Comparison of ENCODE assay signal across 15 cellular contexts in the genomic region with DNA sequence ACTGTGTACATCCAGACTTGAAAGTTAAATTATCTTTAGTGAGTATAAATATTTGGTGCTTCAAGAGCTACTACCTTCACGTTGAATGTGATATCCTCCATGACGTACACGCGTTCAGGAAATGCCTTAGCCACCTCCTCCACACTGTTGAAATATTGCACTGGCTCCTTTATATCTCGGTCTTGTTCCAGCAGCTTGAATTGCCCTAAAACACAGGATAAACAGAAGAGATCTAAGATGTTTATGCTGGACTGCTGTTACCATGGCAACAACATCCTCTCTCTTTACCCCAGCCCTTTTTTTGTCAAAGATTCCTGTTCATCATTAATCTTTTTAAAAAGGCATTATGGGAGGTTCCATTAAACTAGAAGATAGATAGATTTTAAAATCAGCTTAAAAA.
A peak's percentile ranks its signal among the peaks of the same experiment; 100 is the strongest.
DNase-seq lines count a peak whose midpoint lies in the region; ATAC-seq and TF ChIP-seq lines count a peak whose summit lies in the region.
"Had no signal": no experiment of that assay in that cellular context is flagged by ENCODE, and none has a peak within 500 bp of the region (broad histone marks: within the 10 kb centered on the region; RNA-seq: fewer than 3 reads in every experiment).

No MANE protein-coding gene starts in this region.

- ATAC-seq in T-cell (replicated peaks in 1 of 4): no peak

- H3K36me3 ChIP-seq in ACC112 (ENCODE audit: insufficient read depth, low read length) (no peaks in the 10 kb centered on the region), muscle layer of colon (ENCODE audit: insufficient read depth, low read length) (no peaks in the 10 kb centered on the region)

- no peak overlapping the region for H3K9ac ChIP-seq in muscle layer of colon (ENCODE audit: low read length)

- POLR2A ChIA-PET in T-cell (lab: Charles Lee): no interaction called here

- DNase-seq in NCI-H748 (lab: John Stamatoyannopoulos, UW; ENCODE audit: unreplicated experiment) (peak; percentile 56), fibroblast of mammary gland (ENCODE audit: low read depth) (peak; percentile 48), cerebellar cortex (ENCODE audit: low spot score) (no peak), NCI-H2081 (lab: John Stamatoyannopoulos, UW) (no peak), iPS-NIHi7 (ENCODE audit: extremely low spot score) (no peak), T-cell (no peak)
- DNase-seq: activated gamma-delta T cell treated with Interleukin-2 at 50 U/mL for 16 hours, caudate nucleus, HCEC 1CT, hypothalamus, NCI-H2029 treated with DMSO at 0.1 percent for 48 hours, occipital lobe had no signal

- H3K27ac ChIP-seq in ACC112 (ENCODE audit: low read depth, low read length): peak overlapping the region; percentile 77
- peak overlapping the region; percentile 3 for H3K27ac ChIP-seq in muscle layer of colon (ENCODE audit: low read depth, low read length)
- H3K27ac ChIP-seq: HL-60 had no signal

- no peaks in the 10 kb centered on the region for H3K36me3 Mint-ChIP-seq in T-cell

- H3K4me3 Mint-ChIP-seq in T-cell: no peak overlapping the region

- no peaks in the 10 kb centered on the region for H3K4me1 Mint-ChIP-seq in T-cell

- no peaks in the 10 kb centered on the region for H3K79me2 ChIP-seq in ACC112 (ENCODE audit: control insufficient read depth, insufficient read depth, low read length, unreplicated experiment)

- CTCF ChIA-PET in T-cell (lab: Charles Lee): interaction anchor here in 1 of 2 donors (0.6 kb wide), 1 partner anchor 204 kb away, joined by 16 read pairs; no protein-coding TSS in a partner anchor

- peaks cover 3 to 12% of the 10 kb centered on the region in 2 donors for H3K27me3 Mint-ChIP-seq in T-cell

- H3K4me3 ChIP-seq in ACC112 (ENCODE audit: low read depth, low read length) (no peak overlapping the region), fibroblast of mammary gland (ENCODE audit: control insufficient read depth, low read depth, low read length) (no peak overlapping the region), muscle layer of colon (ENCODE audit: low read depth in 1 of 2, low read length in 2 of 2) (no peak overlapping the region)

- H3K9me3 ChIP-seq in muscle layer of colon (ENCODE audit: low read length): no peaks in the 10 kb centered on the region

- H3K4me1 ChIP-seq in ACC112 (ENCODE audit: control insufficient read depth, insufficient read depth, low read length, unreplicated experiment) (peaks cover 13% of the 10 kb centered on the region), muscle layer of colon (ENCODE audit: insufficient read depth, low read length) (peaks cover 19% of the 10 kb centered on the region)

- H2AFZ ChIP-seq in ACC112 (ENCODE audit: low read length, unreplicated experiment): no peak overlapping the region

- H3K27me3 ChIP-seq in ACC112 (ENCODE audit: insufficient read depth, low read length) (no peaks in the 10 kb centered on the region), muscle layer of colon (ENCODE audit: control insufficient read depth in 1 of 2, insufficient read depth in 2 of 2, low read length in 2 of 2) (no peaks in the 10 kb centered on the region)

- no peaks in the 10 kb centered on the region for H3K9me3 Mint-ChIP-seq in T-cell

- no peak for TF ChIP-seq CTCF in fibroblast of mammary gland (conservative IDR thresholded peaks at IDR 0.05; ENCODE audit: control insufficient read depth, insufficient read depth, low read depth, low read length)

- no peak overlapping the region for H3K27ac Mint-ChIP-seq in T-cell

Comparison
In these comparisons a context has a peak if more than half of its experiments do, and no peak if none do; other contexts are left out.
1. DNase-seq: peak in NCI-H748 (single experiment) and fibroblast of mammary gland (single experiment); none in cerebellar cortex (single experiment), NCI-H2081 (0 of 2), iPS-NIHi7 (single experiment) and T-cell (0 of 34).